1 cellular context compared by ENCODE assay signal in the genomic region with DNA sequence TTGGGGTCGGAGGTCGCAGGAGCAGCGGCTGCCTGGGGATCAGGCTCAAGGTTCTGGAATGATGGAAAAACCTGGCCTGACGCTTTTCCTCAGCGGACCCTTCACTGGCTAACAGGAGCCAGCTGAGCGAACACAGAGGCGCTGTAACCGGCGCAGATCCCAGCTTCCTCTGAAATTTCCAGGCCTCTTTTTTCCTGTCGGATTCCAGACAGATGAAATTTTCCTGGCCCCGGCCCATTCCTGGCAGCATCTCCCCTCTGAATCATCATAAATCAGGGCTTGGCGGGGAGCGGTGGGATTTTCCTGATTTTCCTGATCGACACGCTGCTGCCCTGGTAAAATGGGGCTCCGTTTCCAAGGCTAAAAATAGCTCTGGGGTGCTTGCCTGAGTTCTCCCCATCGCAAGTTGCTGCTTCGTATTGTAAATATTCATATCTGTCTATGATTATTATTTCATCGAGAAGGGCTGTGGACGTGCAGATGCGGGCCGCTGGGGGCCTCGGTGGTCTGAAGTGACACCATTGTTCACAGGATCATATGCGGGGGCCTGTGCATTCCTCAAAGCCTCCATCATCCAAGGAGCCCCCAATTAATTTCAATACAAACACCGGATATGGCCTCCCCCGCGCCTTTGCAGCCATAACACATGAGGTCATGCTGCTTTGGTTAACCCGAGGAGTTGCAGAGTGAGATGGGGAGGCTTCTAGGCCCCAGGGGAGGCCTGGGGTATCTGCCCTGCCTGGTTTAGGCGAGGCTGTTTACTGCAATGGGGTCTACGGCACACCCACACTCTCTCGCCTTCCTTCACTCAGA.
TF ChIP-seq lines count a peak whose summit lies in the region.

No MANE protein-coding gene starts in this region.

TF ChIP-seq in HepG2, 621 proteins besides CTCF, POLR2A, EP300 and RAD21 (continued from another document):
- 0 out of 2 replicates have a peak, but pooled peaks have one; percentile 15 for TF ChIP-seq HOXA3 (CRISPR knock-in tag; IDR thresholded peaks at IDR 0.05)
- TF ChIP-seq, protein P1, sequence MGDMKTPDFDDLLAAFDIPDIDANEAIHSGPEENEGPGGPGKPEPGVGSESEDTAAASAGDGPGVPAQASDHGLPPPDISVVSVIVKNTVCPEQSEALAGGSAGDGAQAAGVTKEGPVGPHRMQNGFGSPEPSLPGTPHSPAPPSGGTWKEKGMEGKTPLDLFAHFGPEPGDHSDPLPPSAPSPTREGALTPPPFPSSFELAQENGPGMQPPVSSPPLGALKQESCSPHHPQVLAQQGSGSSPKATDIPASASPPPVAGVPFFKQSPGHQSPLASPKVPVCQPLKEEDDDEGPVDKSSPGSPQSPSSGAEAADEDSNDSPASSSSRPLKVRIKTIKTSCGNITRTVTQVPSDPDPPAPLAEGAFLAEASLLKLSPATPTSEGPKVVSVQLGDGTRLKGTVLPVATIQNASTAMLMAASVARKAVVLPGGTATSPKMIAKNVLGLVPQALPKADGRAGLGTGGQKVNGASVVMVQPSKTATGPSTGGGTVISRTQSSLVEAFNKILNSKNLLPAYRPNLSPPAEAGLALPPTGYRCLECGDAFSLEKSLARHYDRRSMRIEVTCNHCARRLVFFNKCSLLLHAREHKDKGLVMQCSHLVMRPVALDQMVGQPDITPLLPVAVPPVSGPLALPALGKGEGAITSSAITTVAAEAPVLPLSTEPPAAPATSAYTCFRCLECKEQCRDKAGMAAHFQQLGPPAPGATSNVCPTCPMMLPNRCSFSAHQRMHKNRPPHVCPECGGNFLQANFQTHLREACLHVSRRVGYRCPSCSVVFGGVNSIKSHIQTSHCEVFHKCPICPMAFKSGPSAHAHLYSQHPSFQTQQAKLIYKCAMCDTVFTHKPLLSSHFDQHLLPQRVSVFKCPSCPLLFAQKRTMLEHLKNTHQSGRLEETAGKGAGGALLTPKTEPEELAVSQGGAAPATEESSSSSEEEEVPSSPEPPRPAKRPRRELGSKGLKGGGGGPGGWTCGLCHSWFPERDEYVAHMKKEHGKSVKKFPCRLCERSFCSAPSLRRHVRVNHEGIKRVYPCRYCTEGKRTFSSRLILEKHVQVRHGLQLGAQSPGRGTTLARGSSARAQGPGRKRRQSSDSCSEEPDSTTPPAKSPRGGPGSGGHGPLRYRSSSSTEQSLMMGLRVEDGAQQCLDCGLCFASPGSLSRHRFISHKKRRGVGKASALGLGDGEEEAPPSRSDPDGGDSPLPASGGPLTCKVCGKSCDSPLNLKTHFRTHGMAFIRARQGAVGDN (CRISPR knock-in tag; IDR thresholded peaks at IDR 0.05), result peak; percentile 33; the same call in 1 of the 2 replicates
